ENCODE assay signal across 2 cellular contexts in the genomic region with DNA sequence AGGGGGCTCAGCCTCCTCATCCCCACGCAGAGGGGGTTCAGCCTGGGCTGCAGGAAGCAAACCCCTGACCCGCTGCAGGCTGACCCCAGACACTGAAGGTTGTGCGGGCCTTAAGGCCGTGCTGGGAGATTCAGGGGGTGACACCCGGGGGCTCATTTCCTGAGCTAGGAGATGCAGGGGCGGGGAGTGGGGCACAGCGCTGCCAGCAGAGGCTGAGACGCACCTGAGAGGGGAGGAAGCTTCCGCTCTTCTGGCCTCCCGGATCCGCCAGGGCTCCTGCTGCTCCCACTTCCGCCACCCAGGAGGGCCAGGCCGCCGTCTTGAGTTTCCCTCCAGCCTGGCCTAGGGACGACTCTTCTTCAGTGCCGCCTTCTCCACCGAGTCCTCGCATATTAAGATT.
TF ChIP-seq lines count a peak whose summit lies in the region.

No MANE protein-coding gene starts in this region.

TF ChIP-seq in IMR-90, 13 proteins besides CTCF, POLR2A, EP300 and RAD21:
- TF ChIP-seq MAZ (IDR thresholded peaks at IDR 0.05; ENCODE audit: borderline replicate concordance, low read depth, low read length) (no peak), RFX5 (IDR thresholded peaks at IDR 0.05; ENCODE audit: low read depth, low read length) (no peak), CEBPB (IDR thresholded peaks at IDR 0.05; ENCODE audit: low read depth, low read length) (no peak), SMC3 (IDR thresholded peaks at IDR 0.05; ENCODE audit: low read depth, low read length) (no peak), FOS (IDR thresholded peaks at IDR 0.05; ENCODE audit: low read depth, low read length) (no peak), CHD1 (IDR thresholded peaks at IDR 0.05; ENCODE audit: low read depth, low read length) (no peak), RCOR1 (IDR thresholded peaks at IDR 0.05; ENCODE audit: insufficient replicate concordance, low read length) (no peak), MAFK (IDR thresholded peaks at IDR 0.05; ENCODE audit: low read depth, low read length) (no peak), NFE2L2 (IDR thresholded peaks at IDR 0.05; ENCODE audit: low read depth, low read length) (no peak), MXI1 (IDR thresholded peaks at IDR 0.05; ENCODE audit: borderline replicate concordance, low read depth, low read length) (no peak)

TF ChIP-seq in H1, 55 proteins besides CTCF, POLR2A, EP300 and RAD21:
- TF ChIP-seq SUZ12 (IDR thresholded peaks at IDR 0.05; ENCODE audit: low read length): no peak
- TF ChIP-seq BACH1 (IDR thresholded peaks at IDR 0.05; ENCODE audit: low read length): no peak
- TF ChIP-seq TAF7 (optimal IDR thresholded peaks at IDR 0.05; ENCODE audit: borderline replicate concordance, low read depth, low read length): no peak
- no peak for TF ChIP-seq TCF12 (IDR thresholded peaks at IDR 0.05; ENCODE audit: low read depth, low read length)
- TF ChIP-seq POLR2AphosphoS5 (IDR thresholded peaks at IDR 0.05; ENCODE audit: low read depth, low read length): no peak
- no peak for TF ChIP-seq ASH2L (IDR thresholded peaks at IDR 0.05; ENCODE audit: low read length)
- no peak for TF ChIP-seq TEAD4 (IDR thresholded peaks at IDR 0.05; ENCODE audit: low read depth, low read length)
- TF ChIP-seq BCL11A (IDR thresholded peaks at IDR 0.05; ENCODE audit: low read depth in 2 of 2, low read length in 2 of 2): no peak
- TF ChIP-seq POU5F1 (IDR thresholded peaks at IDR 0.05; ENCODE audit: low read depth, low read length): no peak
- no peak for TF ChIP-seq NRF1 (IDR thresholded peaks at IDR 0.05; ENCODE audit: low read depth, low read length)
